Comparison of ENCODE assay signal across 9 cellular contexts in genomic region chr4:48683784-48684666, GRCh38.
A peak's percentile ranks its signal among the peaks of the same experiment; 100 is the strongest.
DNase-seq lines count a peak whose midpoint lies in the region; ATAC-seq and TF ChIP-seq lines count a peak whose summit lies in the region.
"Had no signal": no experiment of that assay in that cellular context is flagged by ENCODE, and none has a peak within 500 bp of the region (broad histone marks: within the 10 kb centered on the region; RNA-seq: fewer than 3 reads in every experiment).

No MANE protein-coding gene starts in this region.

- H3K27ac ChIP-seq in neutrophil: peak overlapping the region; percentile 59

- ATAC-seq in HG02852 (IDR thresholded peaks at IDR 0.05; ENCODE audit: unreplicated experiment): peak; percentile 85

- H3K27me3 Mint-ChIP-seq in activated naive CD4-positive, alpha-beta T cell treated with anti-CD3 and anti-CD28 coated beads, Interleukin-2, amount 50 U/mL, for 24 hours: no peaks in the 10 kb centered on the region
- no peaks in the 10 kb centered on the region for H3K27me3 Mint-ChIP-seq in progenitor cell of endocrine pancreas

- DNase-seq in activated naive CD4-positive, alpha-beta T cell treated with anti-CD3 and anti-CD28 coated beads, Interleukin-2, amount 50 U/mL, for 16 hours: no peak
- DNase-seq in NOMO-1 (lab: John Stamatoyannopoulos, UW; ENCODE audit: unreplicated experiment in 2 of 2) (peak; percentile 15 to 86), H4 (ENCODE audit: low spot score) (no peak), cerebellar cortex (ENCODE audit: low spot score) (no peak), progenitor cell of endocrine pancreas (ENCODE audit: low spot score, unreplicated experiment) (no peak)
- DNase-seq: H7 had no signal

- no peak overlapping the region for H3K4me3 Mint-ChIP-seq in activated naive CD4-positive, alpha-beta T cell treated with anti-CD3 and anti-CD28 coated beads, Interleukin-2, amount 50 U/mL, for 24 hours
- H3K4me3 Mint-ChIP-seq in progenitor cell of endocrine pancreas (ENCODE audit: low read depth): no peak overlapping the region

- peak overlapping the region; percentile 66 for H3K27ac Mint-ChIP-seq in activated naive CD4-positive, alpha-beta T cell treated with anti-CD3 and anti-CD28 coated beads, Interleukin-2, amount 50 U/mL, for 24 hours
- no peak overlapping the region for H3K27ac Mint-ChIP-seq in progenitor cell of endocrine pancreas

- peaks cover 3 to 8% of the 10 kb centered on the region in 2 experiments for H3K4me1 ChIP-seq in neutrophil (ENCODE audit: control insufficient read depth in 1 of 2, insufficient read depth in 1 of 2, low read depth in 1 of 2, low read length in 1 of 2)

- H3K4me1 Mint-ChIP-seq in activated naive CD4-positive, alpha-beta T cell treated with anti-CD3 and anti-CD28 coated beads, Interleukin-2, amount 50 U/mL, for 24 hours: peaks cover 65% of the 10 kb centered on the region
- H3K4me1 Mint-ChIP-seq in progenitor cell of endocrine pancreas (ENCODE audit: low read depth): peaks cover 18% of the 10 kb centered on the region

- peaks cover 17% of the 10 kb centered on the region for H3K36me3 Mint-ChIP-seq in activated naive CD4-positive, alpha-beta T cell treated with anti-CD3 and anti-CD28 coated beads, Interleukin-2, amount 50 U/mL, for 24 hours
- H3K36me3 Mint-ChIP-seq in progenitor cell of endocrine pancreas (ENCODE audit: insufficient read depth): peaks cover 11% of the 10 kb centered on the region

- TF ChIP-seq CTCF in neutrophil (IDR thresholded peaks at IDR 0.05) (no peak), progenitor cell of endocrine pancreas (IDR thresholded peaks at IDR 0.05; ENCODE audit: unreplicated experiment) (no peak)

- no peaks in the 10 kb centered on the region for H3K36me3 ChIP-seq in neutrophil

- no peaks in the 10 kb centered on the region for H3K9me3 Mint-ChIP-seq in activated naive CD4-positive, alpha-beta T cell treated with anti-CD3 and anti-CD28 coated beads, Interleukin-2, amount 50 U/mL, for 24 hours
- no peaks in the 10 kb centered on the region for H3K9me3 Mint-ChIP-seq in progenitor cell of endocrine pancreas (ENCODE audit: low read depth)

- H3K27me3 ChIP-seq in neutrophil: no peaks in the 10 kb centered on the region

- H3K9me3 ChIP-seq in neutrophil: no peaks in the 10 kb centered on the region

- no peak overlapping the region for H3K4me3 ChIP-seq in neutrophil (ENCODE audit: low read depth in 1 of 2, low read length in 1 of 2)

Comparison
In these comparisons a context has a peak if more than half of its experiments do, and no peak if none do; other contexts are left out.
1. DNase-seq: peak in NOMO-1 (2 of 2); none in activated naive CD4-positive, alpha-beta T cell treated with anti-CD3 and anti-CD28 coated beads, Interleukin-2, amount 50 U/mL, for 16 hours (single experiment), H4 (single experiment), cerebellar cortex (single experiment) and progenitor cell of endocrine pancreas (single experiment).